26 cellular contexts compared by ENCODE assay signal in genomic region chr17:43604549-43604948, GRCh38. TPM values are rescaled to one million over a fixed set of nuclear protein-coding genes. Genes with fewer than 3 reads are reported as not detected.
"Had no signal": no experiment of that assay in that cellular context is flagged by ENCODE, and none has a peak within 500 bp of the region (broad histone marks: within the 10 kb centered on the region; RNA-seq: fewer than 3 reads in every experiment).

No MANE protein-coding gene starts in this region.

- H3K4me3 Mint-ChIP-seq: activated CD8-positive, alpha-beta T cell treated with anti-CD3 and anti-CD28 coated beads for 36 hours; activated naive CD8-positive, alpha-beta T cell treated with anti-CD3 and anti-CD28 coated beads, Interleukin-2, amount 10 ng/mL, durations not matched to agents 7 days and 5 days; activated T-cell treated with anti-CD3 and anti-CD28 coated beads, Interleukin-2, amount 50 U/mL, for 72 hours had no signal

- H3K36me3 ChIP-seq: adrenal gland, breast epithelium, SJCRH30, WERI-Rb-1 had no signal

- H3K4me2 ChIP-seq: SK-N-SH had no signal

- H3K9me3 Mint-ChIP-seq: activated CD8-positive, alpha-beta T cell treated with anti-CD3 and anti-CD28 coated beads for 36 hours; activated T-cell treated with anti-CD3 and anti-CD28 coated beads, Interleukin-2, amount 50 U/mL, for 72 hours had no signal

- H3K9me3 ChIP-seq: adrenal gland, breast epithelium, SJCRH30, SK-N-SH had no signal

- H3K4me1 ChIP-seq: breast epithelium had no signal

- DNase-seq: activated CD4-positive, alpha-beta T cell treated with anti-CD3 and anti-CD28 coated beads for 4 hours; activated CD8-positive, alpha-beta memory T cell treated with anti-CD3 and anti-CD28 coated beads, Interleukin-2, amount 50 U/mL, for 4 hours; activated CD8-positive, alpha-beta T cell treated with anti-CD3 and anti-CD28 coated beads for 36 hours; activated naive CD4-positive, alpha-beta T cell treated with anti-CD3 and anti-CD28 coated beads, Interleukin-2, amount 50 U/mL, for 16 hours; activated naive CD8-positive, alpha-beta T cell treated with anti-CD3 and anti-CD28 coated beads, Interleukin-2, amount 10 ng/mL, durations not matched to agents 7 days and 5 days; activated T-cell treated with anti-CD3 and anti-CD28 coated beads, Interleukin-2, amount 50 U/mL, for 72 hours; adrenal gland; anterior cingulate cortex; caudate nucleus; NCI-H1105; NCI-H1436 treated with DMSO at 0.1 percent for 48 hours; NCI-H187; NCI-H2081; NCI-H510A treated with DMSO at 0.1 percent for 48 hours; NCI-H69; NK-92 treated with Interleukin-12 subunit alpha and Interleukin-12 subunit beta, amount 100 ng/mL, for 24 hours; Right ventricle myocardium superior; SJCRH30; SK-N-SH; T-helper 1 cell; WERI-Rb-1 had no signal

- H3K4me3 ChIP-seq: adrenal gland, breast epithelium, SJCRH30 had no signal

- H3K27me3 ChIP-seq: adrenal gland, breast epithelium, SJCRH30 had no signal

- ATAC-seq: activated CD8-positive, alpha-beta T cell treated with anti-CD3 and anti-CD28 coated beads for 36 hours; activated T-cell treated with anti-CD3 and anti-CD28 coated beads, Interleukin-2, amount 50 U/mL, for 72 hours; Panc1 had no signal

- H3K36me3 Mint-ChIP-seq: activated naive CD8-positive, alpha-beta T cell treated with anti-CD3 and anti-CD28 coated beads, Interleukin-2, amount 10 ng/mL, durations not matched to agents 7 days and 5 days had no signal

- H3K27ac ChIP-seq: adrenal gland, breast epithelium, RWPE1, SJCRH30, WERI-Rb-1 had no signal

- H3K9ac ChIP-seq: SK-N-SH had no signal

- H3K27me3 Mint-ChIP-seq: activated CD8-positive, alpha-beta T cell treated with anti-CD3 and anti-CD28 coated beads for 36 hours had no signal

- H3K27ac Mint-ChIP-seq: activated CD8-positive, alpha-beta T cell treated with anti-CD3 and anti-CD28 coated beads for 36 hours; activated naive CD8-positive, alpha-beta T cell treated with anti-CD3 and anti-CD28 coated beads, Interleukin-2, amount 10 ng/mL, durations not matched to agents 7 days and 5 days; activated T-cell treated with anti-CD3 and anti-CD28 coated beads, Interleukin-2, amount 50 U/mL, for 72 hours had no signal

RNA-seq across cellular contexts. Expression of gene MEOX1, which starts 57.2 kb away (rescaled TPM):
- total RNA-seq: LHCN-M2, MCF 10A had no signal
